1 cellular context compared by ENCODE assay signal in the genomic region with DNA sequence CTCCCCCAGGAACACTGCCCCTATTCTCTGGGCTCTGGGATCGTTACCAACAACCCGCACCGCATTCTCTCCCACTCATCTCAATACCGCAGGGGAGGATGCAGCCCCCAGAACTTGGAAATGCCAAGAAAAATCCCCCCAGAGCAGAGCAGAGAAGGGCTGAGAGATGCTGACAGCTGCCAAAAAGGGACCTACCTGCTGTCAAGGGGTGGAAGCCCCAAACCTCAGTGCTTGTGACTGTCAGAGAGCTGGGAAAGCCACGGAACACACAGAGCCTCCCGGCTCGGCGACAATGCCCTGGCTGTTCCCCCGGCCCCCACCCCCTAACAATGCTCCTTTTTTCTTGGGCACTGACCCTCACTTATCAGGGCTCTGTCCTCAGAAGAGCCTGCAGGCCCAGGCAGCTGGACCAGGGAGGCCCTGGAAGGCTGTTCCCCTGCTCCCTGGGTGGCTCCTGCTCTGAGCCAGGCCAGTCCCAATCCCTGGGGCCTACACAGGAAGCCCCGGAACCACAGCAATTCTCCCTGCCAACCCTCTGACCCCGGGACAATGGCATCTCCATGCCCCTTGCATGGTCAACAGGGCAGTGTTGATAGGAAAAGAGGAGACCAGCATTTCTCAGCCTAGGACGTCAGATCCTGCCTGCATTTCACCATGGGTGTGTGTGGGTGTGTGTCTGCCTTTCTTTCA.
TF ChIP-seq lines count a peak whose summit lies in the region.

No MANE protein-coding gene starts in this region.

TF ChIP-seq in neural cell, 6 proteins besides CTCF, POLR2A, EP300 and RAD21 (continued from another document):
- no peak for TF ChIP-seq REST (IDR thresholded peaks at IDR 0.05; ENCODE audit: borderline replicate concordance)
- TF ChIP-seq SMC3 (conservative IDR thresholded peaks at IDR 0.05; ENCODE audit: poor library complexity): no peak
- no peak for TF ChIP-seq EZH2 (IDR thresholded peaks at IDR 0.05; ENCODE audit: borderline replicate concordance, insufficient read depth, low read length, poor library complexity, severe bottlenecking)
- TF ChIP-seq MXI1 (conservative IDR thresholded peaks at IDR 0.05; ENCODE audit: poor library complexity, severe bottlenecking): no peak
TF ChIP-seq in neural cell: peak in this region for 0.
